26 cellular contexts compared by ENCODE assay signal in genomic region chr11:72968395-72968794, GRCh38.
"Had no signal": no experiment of that assay in that cellular context is flagged by ENCODE, and none has a peak within 500 bp of the region (broad histone marks: within the 10 kb centered on the region; RNA-seq: fewer than 3 reads in every experiment).

No MANE protein-coding gene starts in this region.

- H3K4me3 Mint-ChIP-seq: activated naive CD4-positive, alpha-beta T cell treated with anti-CD3 and anti-CD28 coated beads, Interleukin-2, amount 50 U/mL, for 24 hours; activated T-helper 1 cell treated with anti-CD3 and anti-CD28 coated beads, Interleukin-12 subunit alpha, Interleukin-12 subunit beta, Interleukin-2, Interleukin-4 antibody, amounts not matched to agents 30 ng/mL and 10 ng/mL and 1 ng/mL, durations not matched to agents 14 hours and 24 hours and 36 hours; T-helper 17 cell; WTC11 had no signal

- H3K27me3 ChIP-seq: breast epithelium, colonic mucosa, SJCRH30 had no signal

- H3K9me3 ChIP-seq: breast epithelium, colonic mucosa, SJCRH30 had no signal

- H3K27me3 Mint-ChIP-seq: activated naive CD4-positive, alpha-beta T cell treated with anti-CD3 and anti-CD28 coated beads, Interleukin-2, amount 50 U/mL, for 24 hours; T-helper 17 cell had no signal

- H3K4me1 Mint-ChIP-seq: WTC11 had no signal

- DNase-seq: activated CD4-positive, alpha-beta T cell treated with anti-CD3 and anti-CD28 coated beads, Interleukin-2, amount 50 U/mL, for 4 hours; activated CD8-positive, alpha-beta memory T cell treated with anti-CD3 and anti-CD28 coated beads, Interleukin-2, amount 50 U/mL, for 4 hours; activated effector memory CD4-positive, alpha-beta T cell treated with Interleukin-2 at 50 U/mL for 16 hours; activated naive CD4-positive, alpha-beta T cell; aorta; caudate nucleus; colonic mucosa; NCI-H1092; NCI-H1417; NCI-H2029; NCI-H2107; NCI-H2171 treated with DMSO at 0.1 percent for 48 hours; NCI-H226; NCI-H526 treated with DMSO at 0.1 percent for 48 hours; NK-92 treated with Interleukin-12 subunit alpha and Interleukin-12 subunit beta, amount 100 ng/mL, for 24 hours; OCI-M1; RPMI8226; SJCRH30; T-helper 17 cell; T-helper 9 cell had no signal

- ATAC-seq: Panc1, Right ventricle myocardium inferior, T-helper 17 cell, WTC11 had no signal

- H3K27ac Mint-ChIP-seq: WTC11 had no signal

- H3K9me3 Mint-ChIP-seq: activated naive CD4-positive, alpha-beta T cell treated with anti-CD3 and anti-CD28 coated beads, Interleukin-2, amount 50 U/mL, for 24 hours; activated T-helper 1 cell treated with anti-CD3 and anti-CD28 coated beads, Interleukin-12 subunit alpha, Interleukin-12 subunit beta, Interleukin-2, Interleukin-4 antibody, amounts not matched to agents 30 ng/mL and 10 ng/mL and 1 ng/mL, durations not matched to agents 14 hours and 24 hours and 36 hours; WTC11 had no signal

- H3K4me3 ChIP-seq: breast epithelium, colonic mucosa, SJCRH30 had no signal

- H3K4me1 ChIP-seq: breast epithelium, colonic mucosa, SJCRH30 had no signal

- H3K36me3 ChIP-seq: breast epithelium, colonic mucosa, SJCRH30 had no signal

- H3K36me3 Mint-ChIP-seq: WTC11 had no signal

- H3K27ac ChIP-seq: breast epithelium, colonic mucosa, SJCRH30 had no signal
